In genomic region chr22:20319041-20319744, GRCh38 we compare ENCODE assay signal across 8 cellular contexts. TPM values are rescaled to one million over a fixed set of nuclear protein-coding genes. Genes with fewer than 3 reads are reported as not detected.
A peak's percentile ranks its signal among the peaks of the same experiment; 100 is the strongest.
DNase-seq lines count a peak whose midpoint lies in the region; ATAC-seq and TF ChIP-seq lines count a peak whose summit lies in the region.

No MANE protein-coding gene starts in this region.

- H3K36me3 ChIP-seq in cardiac muscle cell (no peaks in the 10 kb centered on the region), parathyroid adenoma (ENCODE audit: control insufficient read depth, insufficient read depth, low read length) (no peaks in the 10 kb centered on the region)

- intact Hi-C loops in Right ventricle myocardium inferior (cut with DNase I), result no loop called here
- intact Hi-C loops in left ventricle myocardium superior (cut with micrococcal nuclease), result no loop called here

- no peaks in the 10 kb centered on the region for H3K9me3 Mint-ChIP-seq in activated CD4-positive, alpha-beta memory T cell treated with anti-CD3 and anti-CD28 coated beads, Interleukin-2, amount 10 ng/mL, durations not matched to agents 7 days and 5 days

- H3K4me1 ChIP-seq in cardiac muscle cell (ENCODE audit: low read depth) (peaks cover 29% of the 10 kb centered on the region), parathyroid adenoma (no peaks in the 10 kb centered on the region)

- H3K4me2 ChIP-seq in parathyroid adenoma (ENCODE audit: low read length), result peak overlapping the region; percentile 95

- CTCF ChIA-PET in activated CD4-positive, alpha-beta memory T cell treated with anti-CD3 and anti-CD28 coated beads, Interleukin-2, amount 10 ng/mL, durations not matched to agents 7 days and 5 days (lab: Charles Lee), result interaction anchor here (1.0 to 1.6 kb wide), 3 partner anchors 9 to 252 kb away, joined by 3 to 6 read pairs (median 6); no protein-coding TSS in a partner anchor

- peaks cover 2% of the 10 kb centered on the region for H3K79me2 ChIP-seq in parathyroid adenoma

- no peaks in the 10 kb centered on the region for H3K27me3 ChIP-seq in cardiac muscle cell
- no peaks in the 10 kb centered on the region for H3K27me3 ChIP-seq in parathyroid adenoma (ENCODE audit: control insufficient read depth, insufficient read depth, low read length)

- DNase-seq in Right ventricle myocardium inferior (ENCODE audit: missing footprints), result peak; percentile 71
- no peak for DNase-seq in left ventricle myocardium superior
- no peak for DNase-seq in activated CD4-positive, alpha-beta memory T cell treated with anti-CD3 and anti-CD28 coated beads, Interleukin-2, amount 10 ng/mL, durations not matched to agents 7 days and 5 days
- peak in 1 of 2 donors; percentile 31 for DNase-seq in cardiac muscle cell (ENCODE audit: low read depth in 1 of 2, low spot score in 1 of 2)
- DNase-seq in amniotic stem cell (lab: John Stamatoyannopoulos, UW), result no peak
- no peak for DNase-seq in midbrain (lab: John Stamatoyannopoulos, UW)

- H3K4me3 ChIP-seq in cardiac muscle cell, result peak overlapping the region; percentile 62
- H3K4me3 ChIP-seq in parathyroid adenoma (ENCODE audit: low read depth, low read length), result peak overlapping the region; percentile 97

- H3K27ac ChIP-seq in cardiac muscle cell (peak overlapping the region; percentile 86), parathyroid adenoma (no peak overlapping the region)

- H3K9me3 ChIP-seq in cardiac muscle cell (ENCODE audit: low read depth) (no peaks in the 10 kb centered on the region), parathyroid adenoma (ENCODE audit: control insufficient read depth, low read length) (no peaks in the 10 kb centered on the region)

- H3K36me3 Mint-ChIP-seq in activated CD4-positive, alpha-beta memory T cell treated with anti-CD3 and anti-CD28 coated beads, Interleukin-2, amount 10 ng/mL, durations not matched to agents 7 days and 5 days (ENCODE audit: low read depth), result peaks cover 10% of the 10 kb centered on the region

- H3K27ac Mint-ChIP-seq in activated CD4-positive, alpha-beta memory T cell treated with anti-CD3 and anti-CD28 coated beads, Interleukin-2, amount 10 ng/mL, durations not matched to agents 7 days and 5 days, result peak overlapping the region; percentile 64

- POLR2A ChIA-PET in activated CD4-positive, alpha-beta memory T cell treated with anti-CD3 and anti-CD28 coated beads, Interleukin-2, amount 10 ng/mL, durations not matched to agents 7 days and 5 days (lab: Charles Lee), result interaction anchor here (0.9 to 1.4 kb wide), 4 partner anchors 9 to 80 kb away, joined by 3 to 4 read pairs (median 4); no protein-coding TSS in a partner anchor

- H3K27me3 Mint-ChIP-seq in activated CD4-positive, alpha-beta memory T cell treated with anti-CD3 and anti-CD28 coated beads, Interleukin-2, amount 10 ng/mL, durations not matched to agents 7 days and 5 days, result no peaks in the 10 kb centered on the region

- no peak overlapping the region for H3K9ac ChIP-seq in parathyroid adenoma

- no peak for TF ChIP-seq CTCF in cardiac muscle cell (IDR thresholded peaks at IDR 0.05; ENCODE audit: low read depth, low read length)
- TF ChIP-seq CTCF in parathyroid adenoma (IDR thresholded peaks at IDR 0.05), result no peak

- H2AFZ ChIP-seq in parathyroid adenoma, result peak overlapping the region; percentile 90

- peak overlapping the region; percentile 95 for H3K4me3 Mint-ChIP-seq in activated CD4-positive, alpha-beta memory T cell treated with anti-CD3 and anti-CD28 coated beads, Interleukin-2, amount 10 ng/mL, durations not matched to agents 7 days and 5 days

- H3K4me1 Mint-ChIP-seq in activated CD4-positive, alpha-beta memory T cell treated with anti-CD3 and anti-CD28 coated beads, Interleukin-2, amount 10 ng/mL, durations not matched to agents 7 days and 5 days, result peaks cover 61% of the 10 kb centered on the region

- no peak for ATAC-seq in Right ventricle myocardium inferior
- no peak for ATAC-seq in left ventricle myocardium superior
- ATAC-seq in HG03442 (IDR thresholded peaks at IDR 0.05; ENCODE audit: unreplicated experiment), result peak; percentile 11

RNA-seq across cellular contexts. Expression of gene DGCR6L, which starts 0.7 kb away (rescaled TPM):
- total RNA-seq in Right ventricle myocardium inferior (44.2 TPM), left ventricle myocardium superior (46.8 TPM), cardiac muscle cell (89.6 and 104 TPM in 2 replicates)
- total RNA-seq in activated CD4-positive, alpha-beta memory T cell treated with anti-CD3 and anti-CD28 coated beads, Interleukin-2, amount 10 ng/mL, durations not matched to agents 7 days and 5 days, result 10 to 100 TPM; 40.8 to 41.1 TPM
- polyA plus RNA-seq in cardiac muscle cell, result 126 and 157 TPM in 2 replicates

RNA-seq across cellular contexts. Expression of gene RTN4R, which starts 51.1 kb away (rescaled TPM):
- total RNA-seq in Right ventricle myocardium inferior, result 1.2 TPM
- total RNA-seq in left ventricle myocardium superior, result 1.2 TPM
- total RNA-seq in activated CD4-positive, alpha-beta memory T cell treated with anti-CD3 and anti-CD28 coated beads, Interleukin-2, amount 10 ng/mL, durations not matched to agents 7 days and 5 days, result 1 to 10 TPM; 2.3 to 3.1 TPM
- 5.3 and 9.8 TPM in 2 replicates for total RNA-seq in cardiac muscle cell
- 5.2 and 7.4 TPM in 2 replicates for polyA plus RNA-seq in cardiac muscle cell
